Comparison of ENCODE assay signal across 10 cellular contexts in genomic region chr5:134592141-134592746, GRCh38. TPM values are rescaled to one million over a fixed set of nuclear protein-coding genes. Genes with fewer than 3 reads are reported as not detected.
DNase-seq lines count a peak whose midpoint lies in the region; ATAC-seq and TF ChIP-seq lines count a peak whose summit lies in the region.
"Had no signal": no experiment of that assay in that cellular context is flagged by ENCODE, and none has a peak within 500 bp of the region (broad histone marks: within the 10 kb centered on the region; RNA-seq: fewer than 3 reads in every experiment).

No MANE protein-coding gene starts in this region.

- dilution Hi-C loops in IMR-90 (cut with HindIII; ENCODE audit: low sequenced_read_pairs, unreplicated experiment): no loop called here

- no peaks in the 10 kb centered on the region for H3K27me3 ChIP-seq in IMR-90 (ENCODE audit: control insufficient read depth, insufficient read depth, low read length)
- no peaks in the 10 kb centered on the region for H3K27me3 ChIP-seq in lung (ENCODE audit: control insufficient read depth, insufficient read depth)
- H3K27me3 ChIP-seq in CD8-positive, alpha-beta T cell (ENCODE audit: insufficient read depth, low read length): no peaks in the 10 kb centered on the region

- no peak overlapping the region for H2BK5ac ChIP-seq in IMR-90 (ENCODE audit: low read depth, low read length, poor library complexity, severe bottlenecking)

- H3K18ac ChIP-seq in IMR-90 (ENCODE audit: low read depth, low read length): no peak overlapping the region

- ATAC-seq in IMR-90 (ENCODE audit: low read depth) (peak; percentile 48), lung (ENCODE audit: insufficient read depth, low FRiP score) (peak; percentile 37), GM21367 (IDR thresholded peaks at IDR 0.05; ENCODE audit: unreplicated experiment) (no peak), T-cell (replicated peaks in 1 of 4) (no peak)
- no peak for ATAC-seq in CD8-positive, alpha-beta T cell

- peak overlapping the region; percentile 34 for H2AK9ac ChIP-seq in IMR-90 (replicated peaks; ENCODE audit: low read depth, low read length, poor library complexity)

- peaks cover 2% of the 10 kb centered on the region for H3K27me3 Mint-ChIP-seq in CD8-positive, alpha-beta T cell (ENCODE audit: low read depth)
- H3K27me3 Mint-ChIP-seq in T-cell: peaks cover 0 to 8% of the 10 kb centered on the region in 2 donors
- H3K27me3 Mint-ChIP-seq: memory B cell had no signal

- CTCF ChIA-PET in IMR-90 (lab: Yijun Ruan, JAX) (no interaction called here), T-cell (lab: Charles Lee) (interaction anchor here in 1 of 2 donors (1.7 kb wide), 1 partner anchor 288 kb away, joined by 6 read pairs; no protein-coding TSS in a partner anchor)
- CTCF ChIA-PET in CD8-positive, alpha-beta T cell (lab: Charles Lee): interaction anchor here (0.8 to 1.0 kb wide), 2 partner anchors 348 to 407 kb away, joined by 3 read pairs; no protein-coding TSS in a partner anchor

- H2BK20ac ChIP-seq in IMR-90 (ENCODE audit: low read depth, low read length): peak overlapping the region; percentile 47; the same call in 1 of the 2 replicates

- H3K56ac ChIP-seq in IMR-90 (ENCODE audit: extremely low read depth, insufficient read depth, low read length): no peak overlapping the region

- peak overlapping the region; percentile 48; the same call in 1 of the 2 replicates for H3K4ac ChIP-seq in IMR-90 (ENCODE audit: low read depth, low read length)

- no peaks in the 10 kb centered on the region for H3K9me3 ChIP-seq in IMR-90 (ENCODE audit: control insufficient read depth, insufficient read depth, low read length)
- H3K9me3 ChIP-seq in lung (ENCODE audit: control insufficient read depth in 2 of 2, insufficient read depth in 1 of 2, low read length in 1 of 2): no peaks in the 10 kb centered on the region
- no peaks in the 10 kb centered on the region for H3K9me3 ChIP-seq in CD8-positive, alpha-beta T cell (ENCODE audit: low read length)

- POLR2A ChIA-PET in IMR-90 (lab: Charles Lee; ENCODE audit: unreplicated experiment): no interaction called here
- POLR2A ChIA-PET in CD8-positive, alpha-beta T cell (lab: Charles Lee): interaction anchor here (0.6 kb wide), 1 partner anchor 392 kb away, joined by 3 read pairs; no protein-coding TSS in a partner anchor
- POLR2A ChIA-PET in T-cell (lab: Charles Lee): no interaction called here

- peaks cover 10% of the 10 kb centered on the region; the same call in 1 of the 2 replicates for H3K9me1 ChIP-seq in IMR-90 (ENCODE audit: insufficient read depth, low read length)

- peak overlapping the region; percentile 45 for H2BK120ac ChIP-seq in IMR-90 (ENCODE audit: low read depth, low read length)

- in situ Hi-C loops in IMR-90 (cut with MboI; ENCODE audit: low sequenced_read_pairs): no loop called here

- H3K4me3 Mint-ChIP-seq in CD8-positive, alpha-beta T cell: no peak overlapping the region
- no peak overlapping the region for H3K4me3 Mint-ChIP-seq in T-cell
- H3K4me3 Mint-ChIP-seq: memory B cell had no signal

- H3K36me3 ChIP-seq in IMR-90 (ENCODE audit: control insufficient read depth, insufficient read depth, low read length) (no peaks in the 10 kb centered on the region), lung (ENCODE audit: control insufficient read depth in 2 of 2, insufficient read depth in 2 of 2, low read length in 2 of 2) (no peaks in the 10 kb centered on the region)
- H3K36me3 ChIP-seq in CD8-positive, alpha-beta T cell (ENCODE audit: insufficient read depth, low read length): no peaks in the 10 kb centered on the region

- peak overlapping the region; percentile 76 for H2AFZ ChIP-seq in IMR-90 (replicated peaks; ENCODE audit: low read length, poor library complexity)

- no peak overlapping the region for H3K9ac ChIP-seq in IMR-90 (ENCODE audit: low read depth, low read length)

- no peaks in the 10 kb centered on the region for H3K36me3 Mint-ChIP-seq in CD8-positive, alpha-beta T cell
- no peaks in the 10 kb centered on the region for H3K36me3 Mint-ChIP-seq in T-cell
- H3K36me3 Mint-ChIP-seq: memory B cell had no signal

- no peak for TF ChIP-seq POLR2A in IMR-90 (IDR thresholded peaks at IDR 0.05; ENCODE audit: low read depth, low read length)

- H3K27ac Mint-ChIP-seq in CD8-positive, alpha-beta T cell: no peak overlapping the region
- no peak overlapping the region for H3K27ac Mint-ChIP-seq in T-cell
- H3K27ac Mint-ChIP-seq: memory B cell had no signal

- H3K79me1 ChIP-seq in IMR-90 (ENCODE audit: low read depth in 1 of 2, low read length in 2 of 2): no peaks in the 10 kb centered on the region

- H4K5ac ChIP-seq in IMR-90 (ENCODE audit: low read depth, low read length): no peak overlapping the region; the same call in 1 of the 2 replicates

- no peak overlapping the region for H4K91ac ChIP-seq in IMR-90 (ENCODE audit: insufficient read depth, low read depth, low read length)

- no peak for TF ChIP-seq CTCF in IMR-90 (conservative IDR thresholded peaks at IDR 0.05; ENCODE audit: low read depth, low read length)
- no peak for TF ChIP-seq CTCF in lung (IDR thresholded peaks at IDR 0.05; ENCODE audit: control extremely low read depth, extremely low read depth)
- TF ChIP-seq CTCF in CD8-positive, alpha-beta T cell (IDR thresholded peaks at IDR 0.05): no peak

- intact Hi-C loops in IMR-90 (cut with micrococcal nuclease): no loop called here
- intact Hi-C loops in CD8-positive, alpha-beta T cell (cut with DNase I, micrococcal nuclease): no loop called here

- no peak overlapping the region for H2AK5ac ChIP-seq in IMR-90 (ENCODE audit: low read depth, low read length)

- H3K4me1 ChIP-seq in IMR-90 (ENCODE audit: control insufficient read depth, insufficient read depth, low read length) (peaks cover 9% of the 10 kb centered on the region), lung (ENCODE audit: control insufficient read depth in 2 of 2, insufficient read depth in 2 of 2, low read length in 2 of 2) (peaks cover 1 to 8% of the 10 kb centered on the region in 2 donors)
- H3K4me1 ChIP-seq in CD8-positive, alpha-beta T cell (ENCODE audit: insufficient read depth, low read length): no peaks in the 10 kb centered on the region

- no peaks in the 10 kb centered on the region for H3K4me1 Mint-ChIP-seq in CD8-positive, alpha-beta T cell (ENCODE audit: low read depth)
- peaks cover 0 to 8% (median 0%) of the 10 kb centered on the region in 3 donors for H3K4me1 Mint-ChIP-seq in T-cell
- H3K4me1 Mint-ChIP-seq: memory B cell had no signal

- no peak for TF ChIP-seq RAD21 in IMR-90 (IDR thresholded peaks at IDR 0.05; ENCODE audit: low read length)

- H3K27ac ChIP-seq in IMR-90 (ENCODE audit: insufficient read depth, low read length) (no peak overlapping the region), lung (ENCODE audit: low read depth in 1 of 2, low read length in 1 of 2) (peak overlapping the region in 1 of 2 donors; percentile 7)
- no peak overlapping the region for H3K27ac ChIP-seq in CD8-positive, alpha-beta T cell (ENCODE audit: low read depth, low read length)

- H3K14ac ChIP-seq in IMR-90 (replicated peaks; ENCODE audit: low read depth, low read length): peak overlapping the region; percentile 29; the same call in 1 of the 2 replicates

- H3K4me3 ChIP-seq in IMR-90 (ENCODE audit: insufficient read depth, low read depth, low read length) (no peak overlapping the region), lung (no peak overlapping the region)
- H3K4me3 ChIP-seq in CD8-positive, alpha-beta T cell (ENCODE audit: low read depth, low read length): no peak overlapping the region

- 50% methylated on average over 2 of the region's 7 CpGs; no CpG with 5 or more reads in 1 of the 2 experiments for WGBS in IMR-90 (ENCODE audit: extremely low coverage in 2 of 2, insufficient read length in 1 of 2), 2 experiments
- 46 to 69% methylated on average over 7 of the region's 7 CpGs for WGBS in lung, 2 donors

- H2BK15ac ChIP-seq in IMR-90 (ENCODE audit: low read depth, low read length): no peak overlapping the region; the same call in 2 of the 3 replicates

- peak; percentile 10 for DNase-seq in DMS53 treated with DMSO at 0.1 percent for 48 hours (lab: John Stamatoyannopoulos, UW; ENCODE audit: unreplicated experiment)
- DNase-seq in IMR-90: peak; percentile 41
- DNase-seq in dermis blood vessel endothelial cell: peak; percentile 25
- no peak for DNase-seq in lung (ENCODE audit: low spot score)
- no peak for DNase-seq in NCI-H2171 treated with DMSO at 0.1 percent for 48 hours (lab: John Stamatoyannopoulos, UW)
- DNase-seq in CD8-positive, alpha-beta T cell: no peak
- no peak for DNase-seq in T-cell
- DNase-seq: cortex of kidney had no signal

- H4K20me1 ChIP-seq in IMR-90 (ENCODE audit: insufficient read depth, low read length): no peaks in the 10 kb centered on the region

- peak overlapping the region in 1 of 2 experiments; percentile 72; a peak in 1 of 4 replicates for H4K8ac ChIP-seq in IMR-90 (ENCODE audit: low read depth in 2 of 2, low read length in 2 of 2)

- no TSS peak for BruUV-seq in IMR-90 (replicated peaks; lab: Mats Ljungman, UMichigan)

- no peaks in the 10 kb centered on the region for H3K9me3 Mint-ChIP-seq in CD8-positive, alpha-beta T cell
- H3K9me3 Mint-ChIP-seq in T-cell: no peaks in the 10 kb centered on the region
- H3K9me3 Mint-ChIP-seq: memory B cell had no signal

- no peak overlapping the region; the same call in 1 of the 2 replicates for H3K23ac ChIP-seq in IMR-90 (ENCODE audit: low read depth, low read length)

- H3K4me2 ChIP-seq in IMR-90 (ENCODE audit: low read depth, low read length): no peak overlapping the region

TF ChIP-seq in IMR-90, 13 proteins besides CTCF, POLR2A, EP300 and RAD21:
- TF ChIP-seq FOS (IDR thresholded peaks at IDR 0.05; ENCODE audit: low read depth, low read length): no peak
- peak; percentile 66 for TF ChIP-seq MAFK (IDR thresholded peaks at IDR 0.05; ENCODE audit: low read depth, low read length)
- peak; percentile 93 for TF ChIP-seq NFE2L2 (IDR thresholded peaks at IDR 0.05; ENCODE audit: low read depth, low read length)
- no peak for TF ChIP-seq MAZ (IDR thresholded peaks at IDR 0.05; ENCODE audit: borderline replicate concordance, low read depth, low read length)
TF ChIP-seq in IMR-90: peak in this region for 2.

RNA-seq across cellular contexts. Expression of gene SAR1B, which starts 40.4 kb away (rescaled TPM):
- total RNA-seq in IMR-90 (2012; rRNA removed) (66.0 and 164 TPM in 2 replicates), dermis blood vessel endothelial cell (81.4 and 81.7 TPM in 2 replicates), lung (10 to 100 TPM; 44.1 to 58.8 TPM), T-cell (10 to 100 TPM; 32.7 to 42.1 (median 39.3) TPM)
- polyA plus RNA-seq in IMR-90 (2012; rRNA removed) (40.2 and 44.6 TPM in 2 replicates), lung (10 to 100 TPM; 21.5 to 37.0 TPM)
- 4.3 and 7.1 TPM in 2 replicates for polyA plus RNA-seq in IMR-90 (2012; cell fraction: cytosol; rRNA removed)
- 4.4 and 10.6 TPM in 2 replicates for polyA plus RNA-seq in IMR-90 (2012; cell fraction: nucleus; rRNA removed; ENCODE audit: low replicate concordance)
- total RNA-seq in CD8-positive, alpha-beta T cell: 10 to 100 TPM; 45.2 to 46.7 TPM

RNA-seq across cellular contexts. Expression of gene SEC24A, which starts 56.3 kb away (rescaled TPM):
- 28.1 and 31.7 TPM in 2 replicates for total RNA-seq in IMR-90 (2012; rRNA removed)
- polyA plus RNA-seq in IMR-90 (2012; rRNA removed): 23.9 and 25.4 TPM in 2 replicates
- 7.1 and 9.5 TPM in 2 replicates for polyA plus RNA-seq in IMR-90 (2012; cell fraction: cytosol; rRNA removed)
- polyA plus RNA-seq in IMR-90 (2012; cell fraction: nucleus; rRNA removed; ENCODE audit: low replicate concordance): 8.4 and 26.1 TPM in 2 replicates
- 22.8 and 27.0 TPM in 2 replicates for total RNA-seq in dermis blood vessel endothelial cell
- total RNA-seq in lung: 10 to 100 TPM; 17.9 to 23.8 TPM
- 10 to 100 TPM in 1 of 2 donors, 1 to 10 TPM in 1; 3.3 to 11.8 TPM for polyA plus RNA-seq in lung
- total RNA-seq in CD8-positive, alpha-beta T cell: 10 to 100 TPM; 14.4 to 14.5 TPM
- total RNA-seq in T-cell: 10 to 100 TPM; 15.4 to 17.7 (median 16.1) TPM

Comparison
In these comparisons a context has a peak if more than half of its experiments do, and no peak if none do; other contexts are left out.
1. DNase-seq: peak in DMS53 treated with DMSO at 0.1 percent for 48 hours (single experiment), IMR-90 (single experiment) and dermis blood vessel endothelial cell (single experiment); none in lung (single experiment), NCI-H2171 treated with DMSO at 0.1 percent for 48 hours (single experiment), CD8-positive, alpha-beta T cell (0 of 7) and T-cell (0 of 34).
2. ATAC-seq: peak in IMR-90 (single experiment) and lung (single experiment); none in GM21367 (single experiment), CD8-positive, alpha-beta T cell (single experiment) and T-cell (0 of 4).